Comparison of ENCODE assay signal across 1 cellular context in the genomic region with DNA sequence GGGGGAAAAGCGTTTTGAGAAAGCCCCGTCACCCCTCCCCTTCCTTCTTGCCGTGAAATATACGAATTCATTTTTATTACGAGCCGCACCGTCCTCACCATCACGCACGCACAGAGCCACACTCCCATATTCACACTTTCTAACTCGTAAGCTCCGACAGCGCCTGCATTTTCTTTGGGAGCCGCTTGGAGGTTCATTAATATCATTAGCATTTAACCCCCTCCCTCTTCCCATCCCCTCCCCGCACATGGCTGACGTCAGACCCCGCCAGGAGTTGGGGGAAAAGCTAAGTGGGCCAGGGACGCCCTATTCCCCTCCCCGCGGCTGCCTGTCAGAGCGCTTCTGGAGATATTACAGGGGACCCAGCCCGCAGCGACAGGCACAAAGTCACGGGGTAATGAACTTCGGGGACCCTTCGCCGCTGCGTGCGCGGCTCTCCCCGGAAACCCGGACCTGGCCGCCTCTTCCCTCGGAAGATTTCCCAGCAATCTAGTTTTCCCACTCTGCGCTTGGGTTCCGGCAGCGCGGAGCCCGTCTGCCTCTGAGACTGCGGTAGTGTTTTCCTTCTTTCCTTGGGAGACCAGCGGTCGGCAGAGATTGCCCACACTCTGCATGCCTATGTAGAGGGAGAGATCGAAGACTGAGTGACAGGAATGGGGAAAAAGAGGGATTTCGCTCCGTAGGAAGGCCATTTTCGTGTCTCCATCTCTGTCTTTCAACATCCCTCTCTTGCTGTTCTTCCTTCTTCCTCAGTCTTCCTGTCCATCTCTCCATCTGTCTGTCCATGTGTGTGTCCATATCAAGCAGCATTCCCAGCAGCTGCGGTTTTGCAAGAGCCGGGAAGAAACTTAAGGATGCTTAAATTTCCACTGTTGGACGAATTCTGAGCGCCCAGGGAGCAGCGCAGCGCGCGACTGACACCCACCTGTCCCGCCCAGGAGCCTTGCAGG.
TF ChIP-seq lines count a peak whose summit lies in the region.

Gene NR2E1, plus strand, starts transcription at position 309 of the 950 bp plus-strand sequence. CDS start 744 bp downstream, outside the sequence.

TF ChIP-seq in HepG2, 621 proteins besides CTCF, POLR2A, EP300 and RAD21 (continued from another document):
- TF ChIP-seq, protein P1, sequence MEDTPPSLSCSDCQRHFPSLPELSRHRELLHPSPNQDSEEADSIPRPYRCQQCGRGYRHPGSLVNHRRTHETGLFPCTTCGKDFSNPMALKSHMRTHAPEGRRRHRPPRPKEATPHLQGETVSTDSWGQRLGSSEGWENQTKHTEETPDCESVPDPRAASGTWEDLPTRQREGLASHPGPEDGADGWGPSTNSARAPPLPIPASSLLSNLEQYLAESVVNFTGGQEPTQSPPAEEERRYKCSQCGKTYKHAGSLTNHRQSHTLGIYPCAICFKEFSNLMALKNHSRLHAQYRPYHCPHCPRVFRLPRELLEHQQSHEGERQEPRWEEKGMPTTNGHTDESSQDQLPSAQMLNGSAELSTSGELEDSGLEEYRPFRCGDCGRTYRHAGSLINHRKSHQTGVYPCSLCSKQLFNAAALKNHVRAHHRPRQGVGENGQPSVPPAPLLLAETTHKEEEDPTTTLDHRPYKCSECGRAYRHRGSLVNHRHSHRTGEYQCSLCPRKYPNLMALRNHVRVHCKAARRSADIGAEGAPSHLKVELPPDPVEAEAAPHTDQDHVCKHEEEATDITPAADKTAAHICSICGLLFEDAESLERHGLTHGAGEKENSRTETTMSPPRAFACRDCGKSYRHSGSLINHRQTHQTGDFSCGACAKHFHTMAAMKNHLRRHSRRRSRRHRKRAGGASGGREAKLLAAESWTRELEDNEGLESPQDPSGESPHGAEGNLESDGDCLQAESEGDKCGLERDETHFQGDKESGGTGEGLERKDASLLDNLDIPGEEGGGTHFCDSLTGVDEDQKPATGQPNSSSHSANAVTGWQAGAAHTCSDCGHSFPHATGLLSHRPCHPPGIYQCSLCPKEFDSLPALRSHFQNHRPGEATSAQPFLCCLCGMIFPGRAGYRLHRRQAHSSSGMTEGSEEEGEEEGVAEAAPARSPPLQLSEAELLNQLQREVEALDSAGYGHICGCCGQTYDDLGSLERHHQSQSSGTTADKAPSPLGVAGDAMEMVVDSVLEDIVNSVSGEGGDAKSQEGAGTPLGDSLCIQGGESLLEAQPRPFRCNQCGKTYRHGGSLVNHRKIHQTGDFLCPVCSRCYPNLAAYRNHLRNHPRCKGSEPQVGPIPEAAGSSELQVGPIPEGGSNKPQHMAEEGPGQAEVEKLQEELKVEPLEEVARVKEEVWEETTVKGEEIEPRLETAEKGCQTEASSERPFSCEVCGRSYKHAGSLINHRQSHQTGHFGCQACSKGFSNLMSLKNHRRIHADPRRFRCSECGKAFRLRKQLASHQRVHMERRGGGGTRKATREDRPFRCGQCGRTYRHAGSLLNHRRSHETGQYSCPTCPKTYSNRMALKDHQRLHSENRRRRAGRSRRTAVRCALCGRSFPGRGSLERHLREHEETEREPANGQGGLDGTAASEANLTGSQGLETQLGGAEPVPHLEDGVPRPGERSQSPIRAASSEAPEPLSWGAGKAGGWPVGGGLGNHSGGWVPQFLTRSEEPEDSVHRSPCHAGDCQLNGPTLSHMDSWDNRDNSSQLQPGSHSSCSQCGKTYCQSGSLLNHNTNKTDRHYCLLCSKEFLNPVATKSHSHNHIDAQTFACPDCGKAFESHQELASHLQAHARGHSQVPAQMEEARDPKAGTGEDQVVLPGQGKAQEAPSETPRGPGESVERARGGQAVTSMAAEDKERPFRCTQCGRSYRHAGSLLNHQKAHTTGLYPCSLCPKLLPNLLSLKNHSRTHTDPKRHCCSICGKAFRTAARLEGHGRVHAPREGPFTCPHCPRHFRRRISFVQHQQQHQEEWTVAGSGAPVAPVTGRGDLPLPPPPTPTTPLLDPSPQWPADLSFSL (CRISPR knock-in tag; IDR thresholded peaks at IDR 0.05) = no peak
- TF ChIP-seq RBM22 (optimal IDR thresholded peaks at IDR 0.05; ENCODE audit: low read length) = no peak
- TF ChIP-seq HNRNPUL1 (IDR thresholded peaks at IDR 0.05; ENCODE audit: low read depth, low read length) = no peak
